8 cellular contexts compared by ENCODE assay signal in genomic region chr5:157828949-157829639, GRCh38. TPM values are rescaled to one million over a fixed set of nuclear protein-coding genes. Genes with fewer than 3 reads are reported as not detected.
A peak's percentile ranks its signal among the peaks of the same experiment; 100 is the strongest.
DNase-seq lines count a peak whose midpoint lies in the region; ATAC-seq and TF ChIP-seq lines count a peak whose summit lies in the region.

No MANE protein-coding gene starts in this region.

- DNase-seq in DMS 273 (lab: John Stamatoyannopoulos, UW; ENCODE audit: unreplicated experiment) (peak; percentile 62), DMS 273 treated with DMSO at 0.1 percent for 48 hours (lab: John Stamatoyannopoulos, UW) (no peak), Kasumi-1 (lab: John Stamatoyannopoulos, UW) (peak; percentile 50 to 73), dermis blood vessel endothelial cell (peak; percentile 35), psoas muscle (no peak), Ammon's horn (ENCODE audit: low spot score) (no peak)
- no peak for DNase-seq in activated T-helper 1 cell treated with anti-CD3 and anti-CD28 coated beads, Interleukin-12 subunit alpha, Interleukin-12 subunit beta, Interleukin-2, Interleukin-4 antibody, amounts not matched to agents 30 ng/mL and 10 ng/mL and 1 ng/mL, durations not matched to agents 14 hours and 24 hours and 36 hours (ENCODE audit: low spot score)

- no peaks in the 10 kb centered on the region for H3K27me3 Mint-ChIP-seq in activated T-helper 1 cell treated with anti-CD3 and anti-CD28 coated beads, Interleukin-12 subunit alpha, Interleukin-12 subunit beta, Interleukin-2, Interleukin-4 antibody, amounts not matched to agents 30 ng/mL and 10 ng/mL and 1 ng/mL, durations not matched to agents 14 hours and 24 hours and 36 hours (ENCODE audit: insufficient read depth)

- no peak overlapping the region for H3K4me3 Mint-ChIP-seq in activated T-helper 1 cell treated with anti-CD3 and anti-CD28 coated beads, Interleukin-12 subunit alpha, Interleukin-12 subunit beta, Interleukin-2, Interleukin-4 antibody, amounts not matched to agents 30 ng/mL and 10 ng/mL and 1 ng/mL, durations not matched to agents 14 hours and 24 hours and 36 hours

- H3K27me3 ChIP-seq in psoas muscle (ENCODE audit: insufficient read depth in 3 of 3, low read length in 2 of 3): no peaks in the 10 kb centered on the region

- peak; percentile 15 for TF ChIP-seq CTCF in psoas muscle (IDR thresholded peaks at IDR 0.05)

- no peaks in the 10 kb centered on the region for H3K9me3 Mint-ChIP-seq in activated T-helper 1 cell treated with anti-CD3 and anti-CD28 coated beads, Interleukin-12 subunit alpha, Interleukin-12 subunit beta, Interleukin-2, Interleukin-4 antibody, amounts not matched to agents 30 ng/mL and 10 ng/mL and 1 ng/mL, durations not matched to agents 14 hours and 24 hours and 36 hours

- intact Hi-C loops in psoas muscle (cut with DNase I): no loop called here
- intact Hi-C loops in activated T-helper 1 cell treated with anti-CD3 and anti-CD28 coated beads, Interleukin-12 subunit alpha, Interleukin-12 subunit beta, Interleukin-2, Interleukin-4 antibody, amounts not matched to agents 30 ng/mL and 10 ng/mL and 1 ng/mL, durations not matched to agents 14 hours and 24 hours and 36 hours (cut with micrococcal nuclease): no loop called here

- H3K36me3 ChIP-seq in psoas muscle (ENCODE audit: insufficient read depth in 1 of 2, low read depth in 1 of 2): no peaks in the 10 kb centered on the region

- peak in 1 of 4 donors; percentile 44 for ATAC-seq in psoas muscle
- no peak for ATAC-seq in GM21515 (IDR thresholded peaks at IDR 0.05; ENCODE audit: unreplicated experiment)

- H3K27ac ChIP-seq in psoas muscle: no peak overlapping the region

- H3K4me1 Mint-ChIP-seq in activated T-helper 1 cell treated with anti-CD3 and anti-CD28 coated beads, Interleukin-12 subunit alpha, Interleukin-12 subunit beta, Interleukin-2, Interleukin-4 antibody, amounts not matched to agents 30 ng/mL and 10 ng/mL and 1 ng/mL, durations not matched to agents 14 hours and 24 hours and 36 hours (ENCODE audit: low read depth): peaks cover 24% of the 10 kb centered on the region

- H3K36me3 Mint-ChIP-seq in activated T-helper 1 cell treated with anti-CD3 and anti-CD28 coated beads, Interleukin-12 subunit alpha, Interleukin-12 subunit beta, Interleukin-2, Interleukin-4 antibody, amounts not matched to agents 30 ng/mL and 10 ng/mL and 1 ng/mL, durations not matched to agents 14 hours and 24 hours and 36 hours (ENCODE audit: low read depth): peaks cover 5% of the 10 kb centered on the region

- no peaks in the 10 kb centered on the region for H3K9me3 ChIP-seq in psoas muscle

- no peak overlapping the region for H3K27ac Mint-ChIP-seq in activated T-helper 1 cell treated with anti-CD3 and anti-CD28 coated beads, Interleukin-12 subunit alpha, Interleukin-12 subunit beta, Interleukin-2, Interleukin-4 antibody, amounts not matched to agents 30 ng/mL and 10 ng/mL and 1 ng/mL, durations not matched to agents 14 hours and 24 hours and 36 hours

- no peak overlapping the region for H3K4me3 ChIP-seq in psoas muscle

- peaks cover 51% of the 10 kb centered on the region for H3K4me1 ChIP-seq in psoas muscle

- 93 to 94% (median 94%) methylated on average over 4 of the region's 4 CpGs for WGBS in psoas muscle, 3 donors

RNA-seq across cellular contexts. Expression of gene CLINT1, which starts 29.9 kb away (rescaled TPM):
- total RNA-seq in dermis blood vessel endothelial cell (92.4 and 131 TPM in 2 replicates), psoas muscle (10 to 100 TPM; 50.8 to 83.3 (median 68.4) TPM)
- polyA plus RNA-seq in psoas muscle: 10 to 100 TPM; 37.9 to 89.7 (median 56.6) TPM
- total RNA-seq in activated T-helper 1 cell treated with anti-CD3 and anti-CD28 coated beads, Interleukin-12 subunit alpha, Interleukin-12 subunit beta, Interleukin-2, Interleukin-4 antibody, amounts not matched to agents 30 ng/mL and 10 ng/mL and 1 ng/mL, durations not matched to agents 14 hours and 24 hours and 36 hours: 90.5 and 93.1 TPM in 2 replicates

Comparison
In these comparisons a context has a peak if more than half of its experiments do, and no peak if none do; other contexts are left out.
1. DNase-seq: peak in DMS 273 (single experiment), Kasumi-1 (2 of 2) and dermis blood vessel endothelial cell (single experiment); none in DMS 273 treated with DMSO at 0.1 percent for 48 hours (single experiment), psoas muscle (0 of 2), activated T-helper 1 cell treated with anti-CD3 and anti-CD28 coated beads, Interleukin-12 subunit alpha, Interleukin-12 subunit beta, Interleukin-2, Interleukin-4 antibody, amounts not matched to agents 30 ng/mL and 10 ng/mL and 1 ng/mL, durations not matched to agents 14 hours and 24 hours and 36 hours (single experiment) and Ammon's horn (single experiment).